In the genomic region with DNA sequence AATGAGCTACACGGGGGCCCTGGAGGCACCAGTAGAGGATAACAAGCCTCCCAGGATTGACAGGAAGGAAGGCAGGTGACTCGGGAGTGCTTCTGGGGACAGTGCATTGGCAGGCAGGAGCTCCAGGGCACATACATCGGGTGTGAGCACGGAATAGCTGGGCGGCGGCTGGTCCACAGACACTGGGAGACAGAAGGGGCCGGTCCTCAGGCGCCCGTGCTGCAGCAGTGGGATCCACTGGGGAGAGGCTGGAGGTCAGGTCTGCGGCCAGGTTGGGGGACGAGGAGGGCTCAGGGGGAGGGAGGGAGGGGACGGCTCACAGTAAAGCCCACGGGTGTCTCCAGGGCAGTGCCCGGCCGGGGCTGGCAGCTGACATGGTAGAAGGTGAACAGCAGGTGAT, we compare ENCODE assay signal across 27 cellular contexts. TPM values are rescaled to one million over a fixed set of nuclear protein-coding genes. Genes with fewer than 3 reads are reported as not detected.
"Had no signal": no experiment of that assay in that cellular context is flagged by ENCODE, and none has a peak within 500 bp of the region (broad histone marks: within the 10 kb centered on the region; RNA-seq: fewer than 3 reads in every experiment).

No MANE protein-coding gene starts in this region.

- FAIRE-seq: astrocyte, K562, RCC 7860 had no signal

- H3K27ac Mint-ChIP-seq: activated CD8-positive, alpha-beta T cell treated with anti-CD3 and anti-CD28 coated beads for 36 hours; activated naive CD4-positive, alpha-beta T cell treated with anti-CD3 and anti-CD28 coated beads, Interleukin-2, amount 50 U/mL, for 24 hours; activated naive CD8-positive, alpha-beta T cell treated with anti-CD3 and anti-CD28 coated beads, Interleukin-2, amount 50 U/mL, for 24 hours; T-helper 1 cell treated with Interleukin-12 subunit alpha and Interleukin-12 subunit beta and Interleukin-4 antibody, amounts not matched to agents 30 μg/mL and 1 μg/mL, for 36 hours had no signal

- H3K9me3 Mint-ChIP-seq: activated naive CD4-positive, alpha-beta T cell treated with anti-CD3 and anti-CD28 coated beads, Interleukin-2, amount 50 U/mL, for 24 hours; activated naive CD8-positive, alpha-beta T cell treated with anti-CD3 and anti-CD28 coated beads, Interleukin-2, amount 50 U/mL, for 24 hours; central memory CD8-positive, alpha-beta T cell had no signal

- H3K4me3 ChIP-seq: K562 had no signal

- H3K27me3 Mint-ChIP-seq: activated naive CD4-positive, alpha-beta T cell treated with anti-CD3 and anti-CD28 coated beads, Interleukin-2, amount 50 U/mL, for 24 hours; brain had no signal

- DNase-seq: activated CD4-positive, alpha-beta T cell treated with anti-CD3 and anti-CD28 coated beads for 4 hours; activated CD8-positive, alpha-beta memory T cell treated with anti-CD3 and anti-CD28 coated beads, Interleukin-2, amount 50 U/mL, for 48 hours; activated CD8-positive, alpha-beta T cell treated with anti-CD3 and anti-CD28 coated beads for 36 hours; activated naive CD4-positive, alpha-beta T cell; activated naive CD8-positive, alpha-beta T cell treated with anti-CD3 and anti-CD28 coated beads, Interleukin-2, amount 50 U/mL, for 24 hours; activated T-cell treated with anti-CD3 and anti-CD28 coated beads, Interleukin-2, amount 50 U/mL, for 1 hour; amniotic stem cell; Karpas-422; NCI-H146; NCI-H187 treated with DMSO at 0.1 percent for 48 hours; NCI-H2081 treated with DMSO at 0.1 percent for 48 hours; NCI-H2171; NCI-H2227 treated with DMSO at 0.1 percent for 48 hours; NCI-H526 treated with DMSO at 0.1 percent for 48 hours; NCI-H82; NK-92 treated with Interleukin-12 subunit alpha and Interleukin-12 subunit beta, amount 100 ng/mL, for 24 hours; SHP77 treated with DMSO at 0.1 percent for 48 hours had no signal

- H3K4me1 Mint-ChIP-seq: activated naive CD4-positive, alpha-beta T cell treated with anti-CD3 and anti-CD28 coated beads, Interleukin-2, amount 50 U/mL, for 24 hours; activated naive CD8-positive, alpha-beta T cell treated with anti-CD3 and anti-CD28 coated beads, Interleukin-2, amount 50 U/mL, for 24 hours; central memory CD8-positive, alpha-beta T cell had no signal

- ATAC-seq: activated CD4-positive, CD25-positive, alpha-beta regulatory T cell treated with anti-CD3 and anti-CD28 coated beads, Interleukin-2, amount 50 U/mL, for 24 hours; activated CD8-positive, alpha-beta T cell treated with anti-CD3 and anti-CD28 coated beads for 36 hours; activated naive CD8-positive, alpha-beta T cell treated with anti-CD3 and anti-CD28 coated beads, Interleukin-2, amount 50 U/mL, for 24 hours; K562 had no signal

- H3K4me3 Mint-ChIP-seq: activated CD8-positive, alpha-beta T cell treated with anti-CD3 and anti-CD28 coated beads for 36 hours; activated naive CD4-positive, alpha-beta T cell treated with anti-CD3 and anti-CD28 coated beads, Interleukin-2, amount 50 U/mL, for 24 hours; activated naive CD8-positive, alpha-beta T cell treated with anti-CD3 and anti-CD28 coated beads, Interleukin-2, amount 50 U/mL, for 24 hours; brain; central memory CD8-positive, alpha-beta T cell; T-helper 1 cell treated with Interleukin-12 subunit alpha and Interleukin-12 subunit beta and Interleukin-4 antibody, amounts not matched to agents 30 μg/mL and 1 μg/mL, for 36 hours had no signal

RNA-seq across cellular contexts. Expression of gene ANGPTL8, which starts 2.1 kb away (rescaled TPM):
- total RNA-seq: activated CD8-positive, alpha-beta T cell treated with anti-CD3 and anti-CD28 coated beads for 36 hours; astrocyte; K562; NCI-H460; SK-MEL-5 had no signal
- polyA plus RNA-seq: K562 had no signal

RNA-seq across cellular contexts. Expression of gene TSPAN16, which starts 58.6 kb away (rescaled TPM):
- total RNA-seq: activated CD8-positive, alpha-beta T cell treated with anti-CD3 and anti-CD28 coated beads for 36 hours; astrocyte; K562; NCI-H460; SK-MEL-5 had no signal
- polyA plus RNA-seq: K562 had no signal
